ENCODE assay signal across 8 cellular contexts in genomic region chr1:22053861-22054770, GRCh38. TPM values are rescaled to one million over a fixed set of nuclear protein-coding genes. Genes with fewer than 3 reads are reported as not detected.
DNase-seq lines count a peak whose midpoint lies in the region; ATAC-seq and TF ChIP-seq lines count a peak whose summit lies in the region.

No MANE protein-coding gene starts in this region.

- intact Hi-C loops in testis (cut with DNase I; ENCODE audit: low total_unique reads), result no loop called here

- peaks cover 32% of the 10 kb centered on the region for H3K4me1 Mint-ChIP-seq in activated T-helper 17 cell treated with anti-CD3 and anti-CD28 coated beads, Interleukin-2, amount 50 U/mL, for 72 hours
- peaks cover 62 to 66% of the 10 kb centered on the region in 2 donors for H3K4me1 Mint-ChIP-seq in immature natural killer cell

- peak overlapping the region; percentile 91 for H3K4me3 Mint-ChIP-seq in activated T-helper 17 cell treated with anti-CD3 and anti-CD28 coated beads, Interleukin-2, amount 50 U/mL, for 72 hours
- peak overlapping the region; percentile 98 to 100 (median 99) for H3K4me3 Mint-ChIP-seq in immature natural killer cell

- WGBS in testis, 2 donors, result 26 to 28% methylated on average over 19 of the region's 19 CpGs

- peak overlapping the region; percentile 95 to 100 for H3K27ac ChIP-seq in testis

- H3K4me3 ChIP-seq in testis, result peak overlapping the region; percentile 91 to 99

- H3K9me3 Mint-ChIP-seq in activated T-helper 17 cell treated with anti-CD3 and anti-CD28 coated beads, Interleukin-2, amount 50 U/mL, for 72 hours, result no peaks in the 10 kb centered on the region
- peaks cover 0 to 1% (median 0%) of the 10 kb centered on the region in 6 donors for H3K9me3 Mint-ChIP-seq in immature natural killer cell

- TF ChIP-seq CTCF in testis (IDR thresholded peaks at IDR 0.05), result no peak

- H3K27me3 Mint-ChIP-seq in activated T-helper 17 cell treated with anti-CD3 and anti-CD28 coated beads, Interleukin-2, amount 50 U/mL, for 72 hours, result no peaks in the 10 kb centered on the region
- peaks cover 18 to 37% (median 21%) of the 10 kb centered on the region in 3 donors for H3K27me3 Mint-ChIP-seq in immature natural killer cell (ENCODE audit: low read depth in 3 of 3)

- peak overlapping the region; percentile 99 for H3K27ac Mint-ChIP-seq in activated T-helper 17 cell treated with anti-CD3 and anti-CD28 coated beads, Interleukin-2, amount 50 U/mL, for 72 hours
- peak overlapping the region; percentile 97 to 100 (median 100) for H3K27ac Mint-ChIP-seq in immature natural killer cell

- no peaks in the 10 kb centered on the region for H3K27me3 ChIP-seq in testis

- no peaks in the 10 kb centered on the region for H3K36me3 ChIP-seq in testis (ENCODE audit: low read depth, missing control alignments)

- H3K4me1 ChIP-seq in testis, result peaks cover 28% of the 10 kb centered on the region

- TF ChIP-seq POLR2A in testis (IDR thresholded peaks at IDR 0.05), result no peak

- H3K36me3 Mint-ChIP-seq in activated T-helper 17 cell treated with anti-CD3 and anti-CD28 coated beads, Interleukin-2, amount 50 U/mL, for 72 hours (ENCODE audit: low read depth), result peaks cover 64% of the 10 kb centered on the region
- H3K36me3 Mint-ChIP-seq in immature natural killer cell, result peaks cover 7 to 17% (median 9%) of the 10 kb centered on the region in 3 donors

- peak; percentile 56 for DNase-seq in activated CD8-positive, alpha-beta memory T cell treated with anti-CD3 and anti-CD28 coated beads for 24 hours
- DNase-seq in activated CD8-positive, alpha-beta memory T cell treated with anti-CD3 and anti-CD28 coated beads, Interleukin-2, amount 50 U/mL, for 4 hours, result no peak
- no peak for DNase-seq in immature natural killer cell
- DNase-seq in testis, result peak; percentile 34
- no peak for DNase-seq in DMS153 treated with DMSO at 0.1 percent for 48 hours (lab: John Stamatoyannopoulos, UW; ENCODE audit: unreplicated experiment)
- no peak for DNase-seq in glomerular visceral epithelial cell (ENCODE audit: extremely low spot score)

- H3K9me3 ChIP-seq in testis, result no peaks in the 10 kb centered on the region

- peak; percentile 53 for ATAC-seq in activated T-helper 17 cell treated with anti-CD3 and anti-CD28 coated beads, Interleukin-2, amount 50 U/mL, for 72 hours (replicated peaks)
- no peak for ATAC-seq in HG03196 (IDR thresholded peaks at IDR 0.05; ENCODE audit: unreplicated experiment)

RNA-seq across cellular contexts. Expression of gene CDC42, which starts 1.6 kb away (rescaled TPM):
- 100 to 1,000 TPM; 243 to 264 TPM for total RNA-seq in activated T-helper 17 cell treated with anti-CD3 and anti-CD28 coated beads, Interleukin-2, amount 50 U/mL, for 72 hours
- polyA plus RNA-seq in immature natural killer cell, result 100 to 1,000 TPM; 220 to 600 (median 473) TPM
- total RNA-seq in testis, result 100 to 1,000 TPM; 139 to 147 TPM
- polyA plus RNA-seq in testis (ENCODE audit: insufficient read depth, low read depth, low replicate concordance), result 152 TPM

RNA-seq across cellular contexts. Expression of gene CELA3A, which starts 52.7 kb away (rescaled TPM):
- not detected for total RNA-seq in activated T-helper 17 cell treated with anti-CD3 and anti-CD28 coated beads, Interleukin-2, amount 50 U/mL, for 72 hours
- not detected for polyA plus RNA-seq in immature natural killer cell
- not detected for total RNA-seq in testis
- not detected for polyA plus RNA-seq in testis (ENCODE audit: insufficient read depth, low read depth, low replicate concordance)

Comparison
In these comparisons a context has a peak if more than half of its experiments do, and no peak if none do; other contexts are left out.
1. DNase-seq: peak in activated CD8-positive, alpha-beta memory T cell treated with anti-CD3 and anti-CD28 coated beads for 24 hours (single experiment) and testis (single experiment); none in activated CD8-positive, alpha-beta memory T cell treated with anti-CD3 and anti-CD28 coated beads, Interleukin-2, amount 50 U/mL, for 4 hours (single experiment), immature natural killer cell (0 of 3), DMS153 treated with DMSO at 0.1 percent for 48 hours (single experiment) and glomerular visceral epithelial cell (single experiment).